Comparison of ENCODE assay signal across 20 cellular contexts in the genomic region with DNA sequence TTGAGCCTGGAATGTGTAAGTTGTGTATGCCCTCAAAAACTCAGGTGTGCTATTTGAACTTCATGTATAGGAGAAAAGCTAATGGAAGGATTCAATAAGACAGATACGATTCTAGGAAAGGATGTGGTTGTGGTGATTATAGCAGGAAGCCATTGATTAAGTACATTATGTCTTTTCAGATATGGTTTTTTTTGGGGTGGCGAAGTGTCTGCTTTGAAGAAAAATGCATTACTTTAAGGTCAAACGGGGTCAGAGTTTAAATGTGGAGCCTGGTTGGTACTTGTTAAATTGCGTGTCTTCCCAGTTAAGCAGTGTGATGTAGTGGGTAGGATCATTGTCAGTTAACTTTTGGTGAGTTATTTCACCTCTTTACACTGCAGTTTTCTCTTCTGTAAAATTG. TPM values are rescaled to one million over a fixed set of nuclear protein-coding genes. Genes with fewer than 3 reads are reported as not detected.
A peak's percentile ranks its signal among the peaks of the same experiment; 100 is the strongest.
DNase-seq lines count a peak whose midpoint lies in the region; ATAC-seq lines count a peak whose summit lies in the region.
"Had no signal": no experiment of that assay in that cellular context is flagged by ENCODE, and none has a peak within 500 bp of the region (broad histone marks: within the 10 kb centered on the region; RNA-seq: fewer than 3 reads in every experiment).

No MANE protein-coding gene starts in this region.

- H3K36me3 Mint-ChIP-seq in activated CD4-positive, alpha-beta T cell treated with anti-CD3 and anti-CD28 coated beads for 36 hours (ENCODE audit: low read depth), result no peaks in the 10 kb centered on the region
- peaks cover 3% of the 10 kb centered on the region for H3K36me3 Mint-ChIP-seq in activated T-helper 2 cell treated with anti-CD3 and anti-CD28 coated beads, Interferon-gamma antibody, Interleukin-2, Interleukin-4, amounts not matched to agents 10 μg/mL and 5 μg/mL and 100 μg/mL, durations not matched to agents 14 hours and 24 hours and 36 hours (ENCODE audit: low read depth)
- H3K36me3 Mint-ChIP-seq in naive thymus-derived CD4-positive, alpha-beta T cell, result peaks cover 4 to 13% (median 6%) of the 10 kb centered on the region in 5 donors

- H3K4me1 Mint-ChIP-seq in activated CD4-positive, alpha-beta T cell treated with anti-CD3 and anti-CD28 coated beads for 36 hours, result peaks cover 43% of the 10 kb centered on the region
- peaks cover 34% of the 10 kb centered on the region for H3K4me1 Mint-ChIP-seq in activated T-helper 2 cell treated with anti-CD3 and anti-CD28 coated beads, Interferon-gamma antibody, Interleukin-2, Interleukin-4, amounts not matched to agents 10 μg/mL and 5 μg/mL and 100 μg/mL, durations not matched to agents 14 hours and 24 hours and 36 hours (ENCODE audit: low read depth)
- H3K4me1 Mint-ChIP-seq in naive thymus-derived CD4-positive, alpha-beta T cell, result peaks cover 22 to 60% (median 51%) of the 10 kb centered on the region in 7 donors

- DNase-seq in activated CD4-positive, alpha-beta T cell treated with anti-CD3 and anti-CD28 coated beads for 36 hours, result no peak
- no peak for DNase-seq in activated CD4-positive, alpha-beta T cell treated with anti-CD3 and anti-CD28 coated beads, Interleukin-2, amount 50 U/mL, for 4 hours
- peak; percentile 21 for DNase-seq in OCI-M1 (lab: John Stamatoyannopoulos, UW)
- DNase-seq in activated T-helper 2 cell treated with anti-CD3 and anti-CD28 coated beads, Interferon-gamma antibody, Interleukin-2, Interleukin-4, amounts not matched to agents 10 μg/mL and 5 μg/mL and 100 μg/mL, durations not matched to agents 14 hours and 24 hours and 36 hours (ENCODE audit: low spot score), result no peak
- DNase-seq in naive thymus-derived CD4-positive, alpha-beta T cell, result peak in 7 of 9 donors; percentile 28 to 66 (median 42)
- DNase-seq in RPMI8226, result no peak
- DNase-seq: 8988T; effector CD8-positive, alpha-beta T cell; H7; left cardiac atrium; mesenchymal stem cell; NCI-H146; NCI-H2171 treated with DMSO at 0.1 percent for 48 hours; PC-9; T-helper 9 cell had no signal

- intact Hi-C loops in activated CD4-positive, alpha-beta T cell treated with anti-CD3 and anti-CD28 coated beads for 36 hours (cut with DNase I, micrococcal nuclease), result no loop called here
- intact Hi-C loops in activated T-helper 2 cell treated with anti-CD3 and anti-CD28 coated beads, Interferon-gamma antibody, Interleukin-2, Interleukin-4, amounts not matched to agents 10 μg/mL and 5 μg/mL and 100 μg/mL, durations not matched to agents 14 hours and 24 hours and 36 hours (cut with micrococcal nuclease), result loop anchor here (1.0 to 5.0 kb wide), 2 partner anchors 61 to 222 kb away; a partner anchor contains a TSS
- intact Hi-C loops in naive thymus-derived CD4-positive, alpha-beta T cell (cut with micrococcal nuclease), result loop anchor here (2.0 kb wide), 2 partner anchors 13 to 61 kb away; no protein-coding TSS in a partner anchor

- peak overlapping the region; percentile 46 for H3K27ac ChIP-seq in naive thymus-derived CD4-positive, alpha-beta T cell (ENCODE audit: low read depth, low read length)
- H3K27ac ChIP-seq: ascending aorta, PC-9, prostate gland had no signal

- H3K4me3 ChIP-seq in naive thymus-derived CD4-positive, alpha-beta T cell (ENCODE audit: low read length), result peak overlapping the region; percentile 22
- H3K4me3 ChIP-seq: ascending aorta, PC-9, prostate gland had no signal

- H3K27me3 ChIP-seq in naive thymus-derived CD4-positive, alpha-beta T cell (ENCODE audit: control insufficient read depth in 2 of 2, insufficient read depth in 2 of 2, low read length in 2 of 2), result no peaks in the 10 kb centered on the region
- H3K27me3 ChIP-seq: ascending aorta had no signal

- no peaks in the 10 kb centered on the region for H3K9me3 Mint-ChIP-seq in activated CD4-positive, alpha-beta T cell treated with anti-CD3 and anti-CD28 coated beads for 36 hours (ENCODE audit: low read depth)
- H3K9me3 Mint-ChIP-seq in activated T-helper 2 cell treated with anti-CD3 and anti-CD28 coated beads, Interferon-gamma antibody, Interleukin-2, Interleukin-4, amounts not matched to agents 10 μg/mL and 5 μg/mL and 100 μg/mL, durations not matched to agents 14 hours and 24 hours and 36 hours, result no peaks in the 10 kb centered on the region
- H3K9me3 Mint-ChIP-seq in naive thymus-derived CD4-positive, alpha-beta T cell, result peaks cover 0 to 3% (median 0%) of the 10 kb centered on the region in 11 donors

- H3K36me3 ChIP-seq in naive thymus-derived CD4-positive, alpha-beta T cell (ENCODE audit: control insufficient read depth in 2 of 3, insufficient read depth in 3 of 3, low read length in 3 of 3), result no peaks in the 10 kb centered on the region
- H3K36me3 ChIP-seq: ascending aorta, prostate gland had no signal

- peak overlapping the region; percentile 89 for H3K27ac Mint-ChIP-seq in activated CD4-positive, alpha-beta T cell treated with anti-CD3 and anti-CD28 coated beads for 36 hours
- peak overlapping the region; percentile 81 for H3K27ac Mint-ChIP-seq in activated T-helper 2 cell treated with anti-CD3 and anti-CD28 coated beads, Interferon-gamma antibody, Interleukin-2, Interleukin-4, amounts not matched to agents 10 μg/mL and 5 μg/mL and 100 μg/mL, durations not matched to agents 14 hours and 24 hours and 36 hours
- H3K27ac Mint-ChIP-seq in naive thymus-derived CD4-positive, alpha-beta T cell, result peak overlapping the region; percentile 72 to 92 (median 84)
- H3K27ac Mint-ChIP-seq: B cell had no signal

- H3K9me3 ChIP-seq in naive thymus-derived CD4-positive, alpha-beta T cell (ENCODE audit: control insufficient read depth in 2 of 3, low read length in 3 of 3), result no peaks in the 10 kb centered on the region
- H3K9me3 ChIP-seq: ascending aorta, prostate gland had no signal

- CTCF ChIA-PET in activated CD4-positive, alpha-beta T cell treated with anti-CD3 and anti-CD28 coated beads for 36 hours (lab: Charles Lee), result interaction anchor here (1.2 kb wide), 1 partner anchor 15 kb away, joined by 5 read pairs; no protein-coding TSS in a partner anchor
- CTCF ChIA-PET in naive thymus-derived CD4-positive, alpha-beta T cell (lab: Charles Lee), result no interaction called here

- POLR2A ChIA-PET in activated CD4-positive, alpha-beta T cell treated with anti-CD3 and anti-CD28 coated beads for 36 hours (lab: Charles Lee), result no interaction called here
- POLR2A ChIA-PET in naive thymus-derived CD4-positive, alpha-beta T cell (lab: Charles Lee), result interaction anchor here (0.6 to 2.1 kb wide), 3 partner anchors 14 to 53 kb away, joined by 5 to 11 read pairs (median 5); a partner anchor contains a TSS

- no peaks in the 10 kb centered on the region for H3K27me3 Mint-ChIP-seq in activated CD4-positive, alpha-beta T cell treated with anti-CD3 and anti-CD28 coated beads for 36 hours
- no peaks in the 10 kb centered on the region for H3K27me3 Mint-ChIP-seq in activated T-helper 2 cell treated with anti-CD3 and anti-CD28 coated beads, Interferon-gamma antibody, Interleukin-2, Interleukin-4, amounts not matched to agents 10 μg/mL and 5 μg/mL and 100 μg/mL, durations not matched to agents 14 hours and 24 hours and 36 hours (ENCODE audit: low read depth)
- H3K27me3 Mint-ChIP-seq in naive thymus-derived CD4-positive, alpha-beta T cell, result no peaks in the 10 kb centered on the region
- H3K27me3 Mint-ChIP-seq: B cell had no signal

- peaks cover 30 to 32% of the 10 kb centered on the region in 2 donors for H3K4me1 ChIP-seq in naive thymus-derived CD4-positive, alpha-beta T cell (ENCODE audit: control insufficient read depth in 2 of 2, insufficient read depth in 2 of 2, low read length in 2 of 2)
- H3K4me1 ChIP-seq: ascending aorta, prostate gland had no signal

- peak; percentile 63 for ATAC-seq in activated CD4-positive, alpha-beta T cell treated with anti-CD3 and anti-CD28 coated beads for 36 hours
- peak; percentile 28 for ATAC-seq in naive thymus-derived CD4-positive, alpha-beta T cell
- ATAC-seq in HG03175 (IDR thresholded peaks at IDR 0.05; ENCODE audit: unreplicated experiment) (no peak), GM19324 (IDR thresholded peaks at IDR 0.05; ENCODE audit: low FRiP score, unreplicated experiment) (no peak)
- ATAC-seq: left cardiac atrium had no signal

- peak overlapping the region; percentile 10 for H3K4me3 Mint-ChIP-seq in activated CD4-positive, alpha-beta T cell treated with anti-CD3 and anti-CD28 coated beads for 36 hours
- H3K4me3 Mint-ChIP-seq in activated T-helper 2 cell treated with anti-CD3 and anti-CD28 coated beads, Interferon-gamma antibody, Interleukin-2, Interleukin-4, amounts not matched to agents 10 μg/mL and 5 μg/mL and 100 μg/mL, durations not matched to agents 14 hours and 24 hours and 36 hours (ENCODE audit: low read depth), result peak overlapping the region; percentile 0
- peak overlapping the region; percentile 39 to 90 (median 76) for H3K4me3 Mint-ChIP-seq in naive thymus-derived CD4-positive, alpha-beta T cell
- H3K4me3 Mint-ChIP-seq: B cell had no signal

RNA-seq across cellular contexts. Expression of a gene that starts 13.0 kb away (rescaled TPM):
- total RNA-seq in activated CD4-positive, alpha-beta T cell treated with anti-CD3 and anti-CD28 coated beads for 36 hours, result 100 to 1,000 TPM; 136 to 142 TPM
- total RNA-seq in activated T-helper 2 cell treated with anti-CD3 and anti-CD28 coated beads, Interferon-gamma antibody, Interleukin-2, Interleukin-4, amounts not matched to agents 10 μg/mL and 5 μg/mL and 100 μg/mL, durations not matched to agents 14 hours and 24 hours and 36 hours, result 101 and 106 TPM in 2 replicates
- 10 to 100 TPM; 45.2 to 80.9 (median 69.0) TPM for total RNA-seq in naive thymus-derived CD4-positive, alpha-beta T cell
- 10 to 100 TPM; 25.5 to 48.9 TPM for polyA plus RNA-seq in naive thymus-derived CD4-positive, alpha-beta T cell

Comparison
In these comparisons a context has a peak if more than half of its experiments do, and no peak if none do; other contexts are left out.
1. ATAC-seq: peak in activated CD4-positive, alpha-beta T cell treated with anti-CD3 and anti-CD28 coated beads for 36 hours (single experiment) and naive thymus-derived CD4-positive, alpha-beta T cell (single experiment); none in HG03175 (single experiment) and GM19324 (single experiment).
2. DNase-seq: peak in OCI-M1 (single experiment) and naive thymus-derived CD4-positive, alpha-beta T cell (7 of 9); none in activated CD4-positive, alpha-beta T cell treated with anti-CD3 and anti-CD28 coated beads for 36 hours (single experiment), activated CD4-positive, alpha-beta T cell treated with anti-CD3 and anti-CD28 coated beads, Interleukin-2, amount 50 U/mL, for 4 hours (0 of 2), activated T-helper 2 cell treated with anti-CD3 and anti-CD28 coated beads, Interferon-gamma antibody, Interleukin-2, Interleukin-4, amounts not matched to agents 10 μg/mL and 5 μg/mL and 100 μg/mL, durations not matched to agents 14 hours and 24 hours and 36 hours (single experiment) and RPMI8226 (single experiment).
3. H3K4me3 Mint-ChIP-seq: peak in every context shown above with its lines; median percentile 76 in naive thymus-derived CD4-positive, alpha-beta T cell; 10 in activated CD4-positive, alpha-beta T cell treated with anti-CD3 and anti-CD28 coated beads for 36 hours; 0 in activated T-helper 2 cell treated with anti-CD3 and anti-CD28 coated beads, Interferon-gamma antibody, Interleukin-2, Interleukin-4, amounts not matched to agents 10 μg/mL and 5 μg/mL and 100 μg/mL, durations not matched to agents 14 hours and 24 hours and 36 hours.
4. intact Hi-C loops: an anchor here in activated T-helper 2 cell treated with anti-CD3 and anti-CD28 coated beads, Interferon-gamma antibody, Interleukin-2, Interleukin-4, amounts not matched to agents 10 μg/mL and 5 μg/mL and 100 μg/mL, durations not matched to agents 14 hours and 24 hours and 36 hours (1.0 to 5.0 kb wide) and naive thymus-derived CD4-positive, alpha-beta T cell (2.0 kb wide); none called in activated CD4-positive, alpha-beta T cell treated with anti-CD3 and anti-CD28 coated beads for 36 hours.
5. Peak in every context shown above with its lines, with median percentiles within 50 percentile points of each other: H3K27ac Mint-ChIP-seq.